Comparison of ENCODE assay signal across 17 cellular contexts in the genomic region with DNA sequence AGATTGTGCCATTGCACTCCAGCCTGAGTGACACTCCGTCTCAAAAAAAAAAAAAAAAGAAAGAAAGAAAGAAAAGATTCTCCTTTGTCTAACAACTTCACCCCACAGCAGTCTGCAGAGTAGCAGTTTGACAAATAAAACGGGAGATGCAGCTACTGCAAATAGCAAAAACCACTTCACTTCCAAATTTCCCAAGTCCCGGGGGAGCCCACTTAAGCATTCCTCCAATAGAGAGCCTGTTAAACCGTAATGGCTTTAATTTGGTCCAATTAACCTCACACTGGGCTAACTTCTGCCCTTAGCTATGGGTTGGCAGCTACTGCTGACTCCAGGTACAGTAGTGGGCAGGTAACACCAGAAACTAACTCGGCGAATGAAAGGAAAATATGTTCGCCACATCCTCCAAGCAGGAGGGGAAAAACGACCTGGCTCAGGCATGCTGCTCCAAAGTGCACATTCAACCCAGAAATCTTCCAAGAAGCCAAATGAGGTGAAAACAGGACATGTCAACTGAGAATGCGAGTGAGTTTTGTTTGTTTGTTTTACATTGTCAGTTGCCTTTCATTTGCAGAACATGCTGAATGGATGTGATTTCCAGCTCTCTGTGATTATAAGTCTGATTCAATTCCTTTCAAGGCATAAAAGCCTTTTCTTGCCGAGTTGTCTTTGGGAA.
DNase-seq lines count a peak whose midpoint lies in the region; ATAC-seq and TF ChIP-seq lines count a peak whose summit lies in the region.
"Had no signal": no experiment of that assay in that cellular context is flagged by ENCODE, and none has a peak within 500 bp of the region (broad histone marks: within the 10 kb centered on the region; RNA-seq: fewer than 3 reads in every experiment).

No MANE protein-coding gene starts in this region.

- ATAC-seq in RWPE2 (ENCODE audit: low read depth) = no peak
- ATAC-seq in activated CD4-positive, CD25-positive, alpha-beta regulatory T cell treated with anti-CD3 and anti-CD28 coated beads, Interleukin-2, amount 50 U/mL, for 24 hours = no peak
- ATAC-seq in mucosa of descending colon = no peak
- ATAC-seq: naive thymus-derived CD8-positive, alpha-beta T cell had no signal

- H3K9me3 ChIP-seq in RWPE2 (ENCODE audit: severe bottlenecking) (no peaks in the 10 kb centered on the region), iPS-20b (ENCODE audit: insufficient read depth, low read depth, low read length) (no peaks in the 10 kb centered on the region), mucosa of descending colon (no peaks in the 10 kb centered on the region)
- H3K9me3 ChIP-seq: breast epithelium had no signal

- DNase-seq in G401 (ENCODE audit: low spot score) (peak; percentile 49), NCI-H1105 (lab: John Stamatoyannopoulos, UW) (peak; percentile 71), RWPE2 (ENCODE audit: low spot score) (no peak), posterior vena cava (ENCODE audit: low spot score) (no peak), NCI-H82 (lab: John Stamatoyannopoulos, UW) (no peak), mucosa of descending colon (no peak)
- DNase-seq: activated CD4-positive, alpha-beta T cell treated with anti-CD3 and anti-CD28 coated beads for 4 hours; activated naive CD4-positive, alpha-beta T cell treated with anti-CD3 and anti-CD28 coated beads, Interleukin-2, amount 50 U/mL, for 16 hours; AML-193; hypothalamus; Karpas-422; naive thymus-derived CD8-positive, alpha-beta T cell; NCI-H2029; SIG-M5 had no signal

- H3K4me3 ChIP-seq in RWPE2 (ENCODE audit: severe bottlenecking) (no peak overlapping the region), iPS-20b (ENCODE audit: low read length) (peak overlapping the region; percentile 16), mucosa of descending colon (no peak overlapping the region)
- H3K4me3 ChIP-seq: breast epithelium had no signal

- TF ChIP-seq CTCF in RWPE2 (IDR thresholded peaks at IDR 0.05; ENCODE audit: poor library complexity, severe bottlenecking) (no peak), mucosa of descending colon (IDR thresholded peaks at IDR 0.05) (no peak)

- in situ Hi-C loops in G401 (cut with HindIII; ENCODE audit: low sequenced_read_pairs) = no loop called here

- intact Hi-C loops in posterior vena cava (cut with DNase I) = no loop called here
- intact Hi-C loops in mucosa of descending colon (cut with DNase I, micrococcal nuclease) = no loop called here

- H3K36me3 ChIP-seq in RWPE2 (ENCODE audit: low read depth) (no peaks in the 10 kb centered on the region), iPS-20b (ENCODE audit: insufficient read depth, low read depth, low read length) (no peaks in the 10 kb centered on the region), mucosa of descending colon (ENCODE audit: low read depth) (no peaks in the 10 kb centered on the region)
- H3K36me3 ChIP-seq: breast epithelium had no signal

- H3K27me3 ChIP-seq in RWPE2 (ENCODE audit: insufficient read depth, poor library complexity, severe bottlenecking) (no peaks in the 10 kb centered on the region), iPS-20b (ENCODE audit: insufficient read depth, low read length) (peaks cover 49% of the 10 kb centered on the region)
- H3K27me3 ChIP-seq: breast epithelium had no signal

- no peak overlapping the region for H3K9ac ChIP-seq in iPS-20b (ENCODE audit: low read depth, low read length)

- H3K4me1 ChIP-seq in RWPE2 (ENCODE audit: insufficient read depth, poor library complexity, severe bottlenecking) = peaks cover 23% of the 10 kb centered on the region
- H3K4me1 ChIP-seq in iPS-20b (ENCODE audit: insufficient read depth, low read length) = peaks cover 29% of the 10 kb centered on the region
- H3K4me1 ChIP-seq in mucosa of descending colon (ENCODE audit: low read depth) = no peaks in the 10 kb centered on the region

- H3K27ac ChIP-seq in RWPE2 (ENCODE audit: poor library complexity, severe bottlenecking) (peak overlapping the region; percentile 58), iPS-20b (ENCODE audit: low read length) (no peak overlapping the region)
- H3K27ac ChIP-seq: breast epithelium had no signal

Comparison
In these comparisons a context has a peak if more than half of its experiments do, and no peak if none do; other contexts are left out.
1. DNase-seq: peak in G401 (single experiment) and NCI-H1105 (single experiment); none in RWPE2 (single experiment), posterior vena cava (single experiment), NCI-H82 (single experiment) and mucosa of descending colon (0 of 3).